ENCODE assay signal across 1 cellular context in the genomic region with DNA sequence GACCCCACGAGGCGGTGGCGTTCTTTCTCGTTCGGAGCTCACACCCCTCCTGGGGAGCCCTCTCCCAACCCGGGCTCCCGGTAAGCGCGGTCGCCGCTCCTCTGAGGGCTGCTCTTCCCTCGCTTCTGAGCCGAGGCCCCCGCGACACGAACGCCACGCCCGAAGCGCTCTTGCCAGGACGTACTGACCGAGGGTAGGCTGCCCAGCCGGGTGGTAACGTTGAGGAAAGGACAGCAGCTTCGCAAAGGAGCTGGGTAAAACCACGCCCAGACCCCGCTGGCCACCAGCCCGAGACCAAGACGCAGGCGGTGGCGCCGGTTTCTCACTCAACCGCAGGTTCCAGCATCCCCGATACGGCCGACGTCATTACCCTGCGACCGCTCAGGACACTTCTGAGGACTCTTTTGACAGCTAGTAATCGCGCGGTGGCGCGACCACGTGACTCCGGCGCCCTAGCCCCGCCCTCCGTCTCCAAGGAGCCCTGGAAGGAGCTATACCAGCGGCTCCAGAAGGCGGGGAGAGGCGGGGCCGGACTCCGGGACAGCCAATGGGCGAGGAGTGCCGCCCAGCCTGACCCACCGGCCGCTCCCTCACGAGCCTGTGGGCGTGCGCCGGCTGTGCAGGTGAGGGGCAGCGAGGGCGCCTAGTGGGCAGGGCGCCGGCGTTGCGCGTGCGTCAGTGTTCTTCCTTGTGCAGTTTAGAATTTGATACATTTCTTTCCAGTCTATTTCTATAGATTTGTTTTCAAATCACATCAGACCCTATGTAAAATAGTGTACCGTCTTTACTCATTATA.
A peak's percentile ranks its signal among the peaks of the same experiment; 100 is the strongest.
TF ChIP-seq lines count a peak whose summit lies in the region.

No MANE protein-coding gene starts in this region.

TF ChIP-seq in HepG2, 621 proteins besides CTCF, POLR2A, EP300 and RAD21 (continued from another document and continues in another):
- TF ChIP-seq NFYB (CRISPR knock-in tag; IDR thresholded peaks at IDR 0.05) (peak; percentile 97), ADNP (CRISPR knock-in tag; IDR thresholded peaks at IDR 0.05) (no peak), SP2 (CRISPR knock-in tag; IDR thresholded peaks at IDR 0.05) (peak; percentile 78), MIXL1 (CRISPR knock-in tag; IDR thresholded peaks at IDR 0.05) (peak; percentile 35; the same call in 1 of the 2 replicates), SIN3A (IDR thresholded peaks at IDR 0.05; ENCODE audit: borderline replicate concordance, low read depth, low read length) (peak; percentile 96), ZNF556 (CRISPR knock-in tag; IDR thresholded peaks at IDR 0.05; ENCODE audit: borderline replicate concordance) (peak; percentile 53; the same call in 1 of the 2 replicates), RXRA (CRISPR knock-in tag; IDR thresholded peaks at IDR 0.05) (peak; percentile 84; the same call in 1 of the 2 replicates), PHF20 (CRISPR knock-in tag; IDR thresholded peaks at IDR 0.05) (peak; percentile 95), ISL2 (CRISPR knock-in tag; IDR thresholded peaks at IDR 0.05) (peak; percentile 79), HNRNPK (IDR thresholded peaks at IDR 0.05; ENCODE audit: low read depth, low read length, poor library complexity, severe bottlenecking) (peak; percentile 7), ZFP1 (CRISPR knock-in tag; IDR thresholded peaks at IDR 0.05) (no peak), FOXA3 (CRISPR knock-in tag; IDR thresholded peaks at IDR 0.05) (peak; percentile 72), GATA4 (IDR thresholded peaks at IDR 0.05; ENCODE audit: borderline replicate concordance, low read depth) (peak; percentile 53; the same call in 1 of the 2 replicates), ZNF720 (CRISPR knock-in tag; IDR thresholded peaks at IDR 0.05) (no peak), ZNF790 (CRISPR knock-in tag; IDR thresholded peaks at IDR 0.05; ENCODE audit: borderline replicate concordance) (no peak; the same call in 1 of the 2 replicates), ZNF773 (CRISPR knock-in tag; IDR thresholded peaks at IDR 0.05; ENCODE audit: borderline replicate concordance) (peak; percentile 82; the same call in 1 of the 2 replicates), ZNF572 (CRISPR knock-in tag; IDR thresholded peaks at IDR 0.05) (peak; percentile 96), ZNF547 (CRISPR knock-in tag; IDR thresholded peaks at IDR 0.05) (peak; percentile 91), PAWR (CRISPR knock-in tag; IDR thresholded peaks at IDR 0.05; ENCODE audit: borderline replicate concordance) (no peak), IRF2 (CRISPR knock-in tag; IDR thresholded peaks at IDR 0.05) (peak; percentile 88), GPN1 (CRISPR knock-in tag; IDR thresholded peaks at IDR 0.05; ENCODE audit: borderline replicate concordance) (no peak), ZNF367 (CRISPR knock-in tag; IDR thresholded peaks at IDR 0.05; ENCODE audit: borderline replicate concordance) (no peak; the same call in 1 of the 2 replicates), ZKSCAN5 (CRISPR knock-in tag; IDR thresholded peaks at IDR 0.05) (no peak; the same call in 1 of the 2 replicates), ZNF589 (CRISPR knock-in tag; conservative IDR thresholded peaks at IDR 0.05) (no peak), SMAD9 (CRISPR knock-in tag; IDR thresholded peaks at IDR 0.05) (0 out of 2 replicates have a peak, but pooled peaks have one; percentile 36), ZSCAN29 (CRISPR knock-in tag; conservative IDR thresholded peaks at IDR 0.05) (0 out of 2 replicates have a peak, but pooled peaks have one; percentile 12), DNMT3B (CRISPR knock-in tag; conservative IDR thresholded peaks at IDR 0.05) (no peak; the same call in 1 of the 2 replicates), CREM (IDR thresholded peaks at IDR 0.05) (peak; percentile 99), CREM (CRISPR knock-in tag; IDR thresholded peaks at IDR 0.05) (peak; percentile 92), ZNF879 (CRISPR knock-in tag; IDR thresholded peaks at IDR 0.05) (no peak), PHF8 (CRISPR knock-in tag; IDR thresholded peaks at IDR 0.05) (peak; percentile 89), HOXD1 (CRISPR knock-in tag; IDR thresholded peaks at IDR 0.05) (peak; percentile 91; the same call in 1 of the 2 replicates), NFE2 (CRISPR knock-in tag; IDR thresholded peaks at IDR 0.05) (no peak), PLRG1 (conservative IDR thresholded peaks at IDR 0.05) (no peak), ZNF263 (CRISPR knock-in tag; IDR thresholded peaks at IDR 0.05) (no peak; the same call in 1 of the 2 replicates), ZNF644 (CRISPR knock-in tag; IDR thresholded peaks at IDR 0.05; ENCODE audit: low read depth) (no peak), ZIK1 (CRISPR knock-in tag; IDR thresholded peaks at IDR 0.05; ENCODE audit: borderline replicate concordance, low read depth) (no peak), MIER3 (CRISPR knock-in tag; IDR thresholded peaks at IDR 0.05; ENCODE audit: borderline replicate concordance) (peak; percentile 60; the same call in 1 of the 2 replicates), ZNF446 (CRISPR knock-in tag; IDR thresholded peaks at IDR 0.05) (no peak)
- TF ChIP-seq, protein P1, sequence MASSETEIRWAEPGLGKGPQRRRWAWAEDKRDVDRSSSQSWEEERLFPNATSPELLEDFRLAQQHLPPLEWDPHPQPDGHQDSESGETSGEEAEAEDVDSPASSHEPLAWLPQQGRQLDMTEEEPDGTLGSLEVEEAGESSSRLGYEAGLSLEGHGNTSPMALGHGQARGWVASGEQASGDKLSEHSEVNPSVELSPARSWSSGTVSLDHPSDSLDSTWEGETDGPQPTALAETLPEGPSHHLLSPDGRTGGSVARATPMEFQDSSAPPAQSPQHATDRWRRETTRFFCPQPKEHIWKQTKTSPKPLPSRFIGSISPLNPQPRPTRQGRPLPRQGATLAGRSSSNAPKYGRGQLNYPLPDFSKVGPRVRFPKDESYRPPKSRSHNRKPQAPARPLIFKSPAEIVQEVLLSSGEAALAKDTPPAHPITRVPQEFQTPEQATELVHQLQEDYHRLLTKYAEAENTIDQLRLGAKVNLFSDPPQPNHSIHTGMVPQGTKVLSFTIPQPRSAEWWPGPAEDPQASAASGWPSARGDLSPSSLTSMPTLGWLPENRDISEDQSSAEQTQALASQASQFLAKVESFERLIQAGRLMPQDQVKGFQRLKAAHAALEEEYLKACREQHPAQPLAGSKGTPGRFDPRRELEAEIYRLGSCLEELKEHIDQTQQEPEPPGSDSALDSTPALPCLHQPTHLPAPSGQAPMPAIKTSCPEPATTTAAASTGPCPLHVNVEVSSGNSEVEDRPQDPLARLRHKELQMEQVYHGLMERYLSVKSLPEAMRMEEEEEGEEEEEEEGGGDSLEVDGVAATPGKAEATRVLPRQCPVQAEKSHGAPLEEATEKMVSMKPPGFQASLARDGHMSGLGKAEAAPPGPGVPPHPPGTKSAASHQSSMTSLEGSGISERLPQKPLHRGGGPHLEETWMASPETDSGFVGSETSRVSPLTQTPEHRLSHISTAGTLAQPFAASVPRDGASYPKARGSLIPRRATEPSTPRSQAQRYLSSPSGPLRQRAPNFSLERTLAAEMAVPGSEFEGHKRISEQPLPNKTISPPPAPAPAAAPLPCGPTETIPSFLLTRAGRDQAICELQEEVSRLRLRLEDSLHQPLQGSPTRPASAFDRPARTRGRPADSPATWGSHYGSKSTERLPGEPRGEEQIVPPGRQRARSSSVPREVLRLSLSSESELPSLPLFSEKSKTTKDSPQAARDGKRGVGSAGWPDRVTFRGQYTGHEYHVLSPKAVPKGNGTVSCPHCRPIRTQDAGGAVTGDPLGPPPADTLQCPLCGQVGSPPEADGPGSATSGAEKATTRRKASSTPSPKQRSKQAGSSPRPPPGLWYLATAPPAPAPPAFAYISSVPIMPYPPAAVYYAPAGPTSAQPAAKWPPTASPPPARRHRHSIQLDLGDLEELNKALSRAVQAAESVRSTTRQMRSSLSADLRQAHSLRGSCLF (CRISPR knock-in tag; IDR thresholded peaks at IDR 0.05; ENCODE audit: borderline replicate concordance) = 0 out of 2 replicates have a peak, but pooled peaks have one; percentile 62
- TF ChIP-seq, protein P2, sequence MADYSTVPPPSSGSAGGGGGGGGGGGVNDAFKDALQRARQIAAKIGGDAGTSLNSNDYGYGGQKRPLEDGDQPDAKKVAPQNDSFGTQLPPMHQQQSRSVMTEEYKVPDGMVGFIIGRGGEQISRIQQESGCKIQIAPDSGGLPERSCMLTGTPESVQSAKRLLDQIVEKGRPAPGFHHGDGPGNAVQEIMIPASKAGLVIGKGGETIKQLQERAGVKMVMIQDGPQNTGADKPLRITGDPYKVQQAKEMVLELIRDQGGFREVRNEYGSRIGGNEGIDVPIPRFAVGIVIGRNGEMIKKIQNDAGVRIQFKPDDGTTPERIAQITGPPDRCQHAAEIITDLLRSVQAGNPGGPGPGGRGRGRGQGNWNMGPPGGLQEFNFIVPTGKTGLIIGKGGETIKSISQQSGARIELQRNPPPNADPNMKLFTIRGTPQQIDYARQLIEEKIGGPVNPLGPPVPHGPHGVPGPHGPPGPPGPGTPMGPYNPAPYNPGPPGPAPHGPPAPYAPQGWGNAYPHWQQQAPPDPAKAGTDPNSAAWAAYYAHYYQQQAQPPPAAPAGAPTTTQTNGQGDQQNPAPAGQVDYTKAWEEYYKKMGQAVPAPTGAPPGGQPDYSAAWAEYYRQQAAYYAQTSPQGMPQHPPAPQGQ (CRISPR knock-in tag; IDR thresholded peaks at IDR 0.05; ENCODE audit: borderline replicate concordance) = peak; percentile 89; the same call in 1 of the 2 replicates
- TF ChIP-seq, protein P3, sequence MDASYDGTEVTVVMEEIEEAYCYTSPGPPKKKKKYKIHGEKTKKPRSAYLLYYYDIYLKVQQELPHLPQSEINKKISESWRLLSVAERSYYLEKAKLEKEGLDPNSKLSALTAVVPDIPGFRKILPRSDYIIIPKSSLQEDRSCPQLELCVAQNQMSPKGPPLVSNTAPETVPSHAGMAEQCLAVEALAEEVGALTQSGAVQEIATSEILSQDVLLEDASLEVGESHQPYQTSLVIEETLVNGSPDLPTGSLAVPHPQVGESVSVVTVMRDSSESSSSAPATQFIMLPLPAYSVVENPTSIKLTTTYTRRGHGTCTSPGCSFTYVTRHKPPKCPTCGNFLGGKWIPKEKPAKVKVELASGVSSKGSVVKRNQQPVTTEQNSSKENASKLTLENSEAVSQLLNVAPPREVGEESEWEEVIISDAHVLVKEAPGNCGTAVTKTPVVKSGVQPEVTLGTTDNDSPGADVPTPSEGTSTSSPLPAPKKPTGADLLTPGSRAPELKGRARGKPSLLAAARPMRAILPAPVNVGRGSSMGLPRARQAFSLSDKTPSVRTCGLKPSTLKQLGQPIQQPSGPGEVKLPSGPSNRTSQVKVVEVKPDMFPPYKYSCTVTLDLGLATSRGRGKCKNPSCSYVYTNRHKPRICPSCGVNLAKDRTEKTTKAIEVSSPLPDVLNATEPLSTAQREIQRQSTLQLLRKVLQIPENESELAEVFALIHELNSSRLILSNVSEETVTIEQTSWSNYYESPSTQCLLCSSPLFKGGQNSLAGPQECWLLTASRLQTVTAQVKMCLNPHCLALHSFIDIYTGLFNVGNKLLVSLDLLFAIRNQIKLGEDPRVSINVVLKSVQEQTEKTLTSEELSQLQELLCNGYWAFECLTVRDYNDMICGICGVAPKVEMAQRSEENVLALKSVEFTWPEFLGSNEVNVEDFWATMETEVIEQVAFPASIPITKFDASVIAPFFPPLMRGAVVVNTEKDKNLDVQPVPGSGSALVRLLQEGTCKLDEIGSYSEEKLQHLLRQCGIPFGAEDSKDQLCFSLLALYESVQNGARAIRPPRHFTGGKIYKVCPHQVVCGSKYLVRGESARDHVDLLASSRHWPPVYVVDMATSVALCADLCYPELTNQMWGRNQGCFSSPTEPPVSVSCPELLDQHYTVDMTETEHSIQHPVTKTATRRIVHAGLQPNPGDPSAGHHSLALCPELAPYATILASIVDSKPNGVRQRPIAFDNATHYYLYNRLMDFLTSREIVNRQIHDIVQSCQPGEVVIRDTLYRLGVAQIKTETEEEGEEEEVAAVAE (CRISPR knock-in tag; IDR thresholded peaks at IDR 0.05; ENCODE audit: borderline replicate concordance) = peak; percentile 98
- TF ChIP-seq, protein P4, sequence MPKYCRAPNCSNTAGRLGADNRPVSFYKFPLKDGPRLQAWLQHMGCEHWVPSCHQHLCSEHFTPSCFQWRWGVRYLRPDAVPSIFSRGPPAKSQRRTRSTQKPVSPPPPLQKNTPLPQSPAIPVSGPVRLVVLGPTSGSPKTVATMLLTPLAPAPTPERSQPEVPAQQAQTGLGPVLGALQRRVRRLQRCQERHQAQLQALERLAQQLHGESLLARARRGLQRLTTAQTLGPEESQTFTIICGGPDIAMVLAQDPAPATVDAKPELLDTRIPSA (CRISPR knock-in tag; IDR thresholded peaks at IDR 0.05; ENCODE audit: borderline replicate concordance) = no peak; the same call in 1 of the 2 replicates
- TF ChIP-seq, protein P5, sequence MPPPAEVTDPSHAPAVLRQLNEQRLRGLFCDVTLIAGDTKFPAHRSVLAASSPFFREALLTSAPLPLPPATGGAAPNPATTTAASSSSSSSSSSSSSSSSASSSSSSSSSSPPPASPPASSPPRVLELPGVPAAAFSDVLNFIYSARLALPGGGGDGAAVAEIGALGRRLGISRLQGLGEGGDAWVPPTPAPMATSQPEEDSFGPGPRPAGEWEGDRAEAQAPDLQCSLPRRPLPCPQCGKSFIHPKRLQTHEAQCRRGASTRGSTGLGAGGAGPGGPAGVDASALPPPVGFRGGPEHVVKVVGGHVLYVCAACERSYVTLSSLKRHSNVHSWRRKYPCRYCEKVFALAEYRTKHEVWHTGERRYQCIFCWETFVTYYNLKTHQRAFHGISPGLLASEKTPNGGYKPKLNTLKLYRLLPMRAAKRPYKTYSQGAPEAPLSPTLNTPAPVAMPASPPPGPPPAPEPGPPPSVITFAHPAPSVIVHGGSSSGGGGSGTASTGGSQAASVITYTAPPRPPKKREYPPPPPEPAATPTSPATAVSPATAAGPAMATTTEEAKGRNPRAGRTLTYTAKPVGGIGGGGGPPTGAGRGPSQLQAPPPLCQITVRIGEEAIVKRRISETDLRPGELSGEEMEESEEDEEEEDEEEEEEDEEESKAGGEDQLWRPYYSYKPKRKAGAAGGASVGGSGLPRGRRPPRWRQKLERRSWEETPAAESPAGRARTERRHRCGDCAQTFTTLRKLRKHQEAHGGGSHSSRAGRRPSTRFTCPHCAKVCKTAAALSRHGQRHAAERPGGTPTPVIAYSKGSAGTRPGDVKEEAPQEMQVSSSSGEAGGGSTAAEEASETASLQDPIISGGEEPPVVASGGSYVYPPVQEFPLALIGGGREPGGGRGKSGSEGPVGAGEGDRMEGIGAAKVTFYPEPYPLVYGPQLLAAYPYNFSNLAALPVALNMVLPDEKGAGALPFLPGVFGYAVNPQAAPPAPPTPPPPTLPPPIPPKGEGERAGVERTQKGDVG (CRISPR knock-in tag; IDR thresholded peaks at IDR 0.05; ENCODE audit: borderline replicate concordance) = peak; percentile 89; the same call in 1 of the 2 replicates
- TF ChIP-seq, protein P6, sequence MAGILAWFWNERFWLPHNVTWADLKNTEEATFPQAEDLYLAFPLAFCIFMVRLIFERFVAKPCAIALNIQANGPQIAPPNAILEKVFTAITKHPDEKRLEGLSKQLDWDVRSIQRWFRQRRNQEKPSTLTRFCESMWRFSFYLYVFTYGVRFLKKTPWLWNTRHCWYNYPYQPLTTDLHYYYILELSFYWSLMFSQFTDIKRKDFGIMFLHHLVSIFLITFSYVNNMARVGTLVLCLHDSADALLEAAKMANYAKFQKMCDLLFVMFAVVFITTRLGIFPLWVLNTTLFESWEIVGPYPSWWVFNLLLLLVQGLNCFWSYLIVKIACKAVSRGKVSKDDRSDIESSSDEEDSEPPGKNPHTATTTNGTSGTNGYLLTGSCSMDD (CRISPR knock-in tag; IDR thresholded peaks at IDR 0.05) = no peak
- TF ChIP-seq, protein P7, sequence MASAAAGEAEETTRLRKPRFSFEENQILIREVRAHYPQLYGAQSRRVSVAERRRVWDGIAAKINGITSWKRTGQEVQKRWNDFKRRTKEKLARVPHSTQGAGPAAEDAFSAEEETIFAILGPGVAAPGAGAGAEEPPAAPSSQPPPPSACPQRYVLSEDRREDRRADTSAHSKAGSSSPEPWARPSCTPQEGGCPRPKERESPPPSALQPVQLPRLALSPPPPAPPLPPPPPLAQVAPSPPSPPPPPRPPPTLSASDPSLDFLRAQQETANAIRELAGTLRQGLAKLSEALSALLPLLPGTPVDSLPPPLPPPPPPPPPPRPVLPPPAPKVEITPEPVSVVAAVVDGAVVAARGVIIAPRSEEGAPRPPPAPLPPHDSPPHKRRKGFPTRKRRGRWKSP (CRISPR knock-in tag; IDR thresholded peaks at IDR 0.05) = peak; percentile 96
